In the genomic region with DNA sequence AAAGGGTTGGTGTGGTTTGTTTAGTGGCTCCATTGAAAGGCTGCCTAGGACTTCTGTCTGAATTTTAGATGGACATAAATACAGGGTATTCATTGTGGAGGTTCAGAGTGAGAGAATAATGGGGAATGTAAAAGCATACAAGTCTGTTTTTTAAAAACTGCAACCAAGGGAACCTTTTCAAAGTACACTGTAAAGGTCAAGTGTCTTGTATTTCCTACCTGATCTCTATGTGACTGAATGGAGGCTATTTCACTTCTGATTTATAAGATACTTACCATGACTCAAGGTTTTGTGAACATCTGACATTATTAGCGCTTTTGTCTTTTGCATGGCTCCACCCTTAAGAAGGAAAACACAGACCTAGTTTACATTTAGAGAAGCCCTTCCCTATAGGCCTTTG, we compare ENCODE assay signal across 26 cellular contexts.
DNase-seq lines count a peak whose midpoint lies in the region; ATAC-seq lines count a peak whose summit lies in the region.
"Had no signal": no experiment of that assay in that cellular context is flagged by ENCODE, and none has a peak within 500 bp of the region (broad histone marks: within the 10 kb centered on the region; RNA-seq: fewer than 3 reads in every experiment).

No MANE protein-coding gene starts in this region.

- CTCF ChIA-PET in activated CD4-positive, alpha-beta memory T cell treated with anti-CD3 and anti-CD28 coated beads for 36 hours (lab: Charles Lee), result no interaction called here

- no peak overlapping the region for H3K4me3 Mint-ChIP-seq in activated T-cell treated with anti-CD3 and anti-CD28 coated beads, Interleukin-2, amount 50 U/mL, for 24 hours
- no peak overlapping the region for H3K4me3 Mint-ChIP-seq in stimulated activated naive B cell treated with anti-CD40 and anti-IgM and Interleukin-4, amounts not matched to agents 10 μg/mL and 1 μg/mL and 100 μg/mL, for 72 hours
- no peak overlapping the region for H3K4me3 Mint-ChIP-seq in activated CD4-positive, alpha-beta memory T cell treated with anti-CD3 and anti-CD28 coated beads for 36 hours
- H3K4me3 Mint-ChIP-seq: memory B cell, neural progenitor cell had no signal

- no peaks in the 10 kb centered on the region for H3K27me3 Mint-ChIP-seq in activated T-cell treated with anti-CD3 and anti-CD28 coated beads, Interleukin-2, amount 50 U/mL, for 24 hours
- no peaks in the 10 kb centered on the region for H3K27me3 Mint-ChIP-seq in stimulated activated naive B cell treated with anti-CD40 and anti-IgM and Interleukin-4, amounts not matched to agents 10 μg/mL and 1 μg/mL and 100 μg/mL, for 72 hours
- no peaks in the 10 kb centered on the region for H3K27me3 Mint-ChIP-seq in activated CD4-positive, alpha-beta memory T cell treated with anti-CD3 and anti-CD28 coated beads for 36 hours
- H3K27me3 Mint-ChIP-seq: memory B cell had no signal

- no peak for DNase-seq in activated T-cell treated with anti-CD3 and anti-CD28 coated beads, Interleukin-2, amount 50 U/mL, for 24 hours
- DNase-seq in activated T-cell treated with anti-CD3 and anti-CD28 coated beads, Interleukin-2, amount 50 U/mL, for 1 hour, result no peak
- peak; percentile 32 to 66 for DNase-seq in NCI-H1930 (lab: John Stamatoyannopoulos, UW)
- peak; percentile 11 for DNase-seq in NCI-H774 (lab: John Stamatoyannopoulos, UW)
- DNase-seq in stimulated activated naive B cell treated with anti-CD40 and anti-IgM and Interleukin-4, amounts not matched to agents 10 μg/mL and 1 μg/mL and 100 μg/mL, for 72 hours, result no peak
- DNase-seq in activated CD4-positive, alpha-beta memory T cell treated with anti-CD3 and anti-CD28 coated beads for 36 hours, result no peak
- DNase-seq: ACHN; activated CD4-positive, alpha-beta T cell treated with anti-CD3 and anti-CD28 coated beads for 4 hours; activated T-cell treated with anti-CD3 and anti-CD28 coated beads, Interleukin-2, amount 50 U/mL, for 48 hours; central memory CD4-positive, alpha-beta T cell; cortex of kidney; erythroblast; glutamatergic neuron; MM.1S; NCI-H2107; NCI-H524 treated with DMSO at 0.1 percent for 48 hours; right cardiac atrium; SIG-M5; stimulated activated CD8-positive, alpha-beta memory T cell treated with anti-CD3 and anti-CD28 coated beads, Interleukin-4, amount 100 ng/mL, for 48 hours; SW 1271; T-helper 9 cell had no signal

- peaks cover 72% of the 10 kb centered on the region for H3K4me1 Mint-ChIP-seq in activated T-cell treated with anti-CD3 and anti-CD28 coated beads, Interleukin-2, amount 50 U/mL, for 24 hours (ENCODE audit: low read depth)
- H3K4me1 Mint-ChIP-seq in stimulated activated naive B cell treated with anti-CD40 and anti-IgM and Interleukin-4, amounts not matched to agents 10 μg/mL and 1 μg/mL and 100 μg/mL, for 72 hours, result peaks cover 41 to 47% of the 10 kb centered on the region in 2 donors
- H3K4me1 Mint-ChIP-seq in activated CD4-positive, alpha-beta memory T cell treated with anti-CD3 and anti-CD28 coated beads for 36 hours (ENCODE audit: low read depth), result peaks cover 50% of the 10 kb centered on the region
- H3K4me1 Mint-ChIP-seq: neural progenitor cell had no signal

- peak overlapping the region; percentile 51 for H3K27ac Mint-ChIP-seq in activated T-cell treated with anti-CD3 and anti-CD28 coated beads, Interleukin-2, amount 50 U/mL, for 24 hours
- H3K27ac Mint-ChIP-seq in stimulated activated naive B cell treated with anti-CD40 and anti-IgM and Interleukin-4, amounts not matched to agents 10 μg/mL and 1 μg/mL and 100 μg/mL, for 72 hours, result no peak overlapping the region
- H3K27ac Mint-ChIP-seq in activated CD4-positive, alpha-beta memory T cell treated with anti-CD3 and anti-CD28 coated beads for 36 hours, result no peak overlapping the region
- H3K27ac Mint-ChIP-seq: memory B cell, neural progenitor cell had no signal

- peak; percentile 38 to 64 for ATAC-seq in stimulated activated naive B cell treated with anti-CD40 and anti-IgM and Interleukin-4, amounts not matched to agents 10 μg/mL and 1 μg/mL and 100 μg/mL, for 72 hours (replicated peaks)
- no peak for ATAC-seq in HG03521 (IDR thresholded peaks at IDR 0.05; ENCODE audit: unreplicated experiment)
- ATAC-seq: HCT116, HepG2, right cardiac atrium had no signal

- POLR2A ChIA-PET in activated CD4-positive, alpha-beta memory T cell treated with anti-CD3 and anti-CD28 coated beads for 36 hours (lab: Charles Lee), result no interaction called here

- intact Hi-C loops in activated CD4-positive, alpha-beta memory T cell treated with anti-CD3 and anti-CD28 coated beads for 36 hours (cut with micrococcal nuclease), result no loop called here

- peaks cover 17% of the 10 kb centered on the region for H3K36me3 Mint-ChIP-seq in activated T-cell treated with anti-CD3 and anti-CD28 coated beads, Interleukin-2, amount 50 U/mL, for 24 hours (ENCODE audit: low read depth)
- peaks cover 16 to 22% of the 10 kb centered on the region in 2 donors for H3K36me3 Mint-ChIP-seq in stimulated activated naive B cell treated with anti-CD40 and anti-IgM and Interleukin-4, amounts not matched to agents 10 μg/mL and 1 μg/mL and 100 μg/mL, for 72 hours
- peaks cover 6% of the 10 kb centered on the region for H3K36me3 Mint-ChIP-seq in activated CD4-positive, alpha-beta memory T cell treated with anti-CD3 and anti-CD28 coated beads for 36 hours

- no peaks in the 10 kb centered on the region for H3K9me3 Mint-ChIP-seq in activated T-cell treated with anti-CD3 and anti-CD28 coated beads, Interleukin-2, amount 50 U/mL, for 24 hours
- H3K9me3 Mint-ChIP-seq in stimulated activated naive B cell treated with anti-CD40 and anti-IgM and Interleukin-4, amounts not matched to agents 10 μg/mL and 1 μg/mL and 100 μg/mL, for 72 hours, result peaks cover 5 to 6% of the 10 kb centered on the region in 2 donors
- H3K9me3 Mint-ChIP-seq in activated CD4-positive, alpha-beta memory T cell treated with anti-CD3 and anti-CD28 coated beads for 36 hours, result peaks cover 5% of the 10 kb centered on the region

Comparison
In these comparisons a context has a peak if more than half of its experiments do, and no peak if none do; other contexts are left out.
1. DNase-seq: peak in NCI-H1930 (2 of 2) and NCI-H774 (single experiment); none in activated T-cell treated with anti-CD3 and anti-CD28 coated beads, Interleukin-2, amount 50 U/mL, for 24 hours (single experiment), activated T-cell treated with anti-CD3 and anti-CD28 coated beads, Interleukin-2, amount 50 U/mL, for 1 hour (single experiment), stimulated activated naive B cell treated with anti-CD40 and anti-IgM and Interleukin-4, amounts not matched to agents 10 μg/mL and 1 μg/mL and 100 μg/mL, for 72 hours (single experiment) and activated CD4-positive, alpha-beta memory T cell treated with anti-CD3 and anti-CD28 coated beads for 36 hours (single experiment).